18 cellular contexts compared by ENCODE assay signal in the genomic region with DNA sequence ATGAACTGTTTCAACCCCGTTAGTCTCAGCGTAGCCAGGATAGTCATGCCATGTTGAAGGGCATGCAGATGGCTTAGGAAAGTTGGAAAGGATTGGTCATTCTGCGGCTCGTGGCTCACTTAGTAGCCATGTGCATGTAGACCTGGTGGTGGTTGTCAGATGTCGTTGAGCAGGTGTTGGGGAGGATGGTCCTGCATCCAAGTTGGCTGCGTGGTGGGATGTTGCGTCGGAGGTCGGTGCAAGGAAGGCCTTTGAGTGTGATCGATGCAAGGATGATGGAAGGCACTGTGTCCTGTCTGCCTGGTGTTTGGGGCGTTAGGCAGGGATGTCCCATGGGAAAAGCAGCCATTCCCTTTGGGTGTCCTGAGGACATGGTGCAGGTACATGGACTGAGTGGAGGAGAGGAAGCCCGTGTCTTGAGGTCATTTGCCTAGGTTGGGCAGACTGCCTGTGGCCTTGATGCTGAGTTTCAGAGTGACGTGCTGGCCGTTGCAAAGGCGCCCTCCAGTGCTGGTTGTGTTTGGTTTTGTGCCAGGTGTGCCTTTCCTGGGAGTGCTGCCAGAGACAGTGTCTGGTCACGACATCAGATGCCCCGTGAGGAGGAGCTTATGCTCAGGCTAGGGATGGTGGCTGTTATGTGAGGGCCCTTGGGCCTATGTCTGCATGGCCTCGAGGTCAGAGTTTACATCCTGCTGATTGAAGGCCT.
DNase-seq lines count a peak whose midpoint lies in the region; ATAC-seq and TF ChIP-seq lines count a peak whose summit lies in the region.
"Had no signal": no experiment of that assay in that cellular context is flagged by ENCODE, and none has a peak within 500 bp of the region (broad histone marks: within the 10 kb centered on the region; RNA-seq: fewer than 3 reads in every experiment).

No MANE protein-coding gene starts in this region.

- H3K9me3 ChIP-seq in Peyer's patch (peaks cover 5 to 100% (median 54%) of the 10 kb centered on the region in 4 donors), lower lobe of right lung (peaks cover 100% of the 10 kb centered on the region), skeletal muscle tissue (ENCODE audit: control insufficient read depth in 3 of 3, low read length in 3 of 3) (peaks cover 90 to 98% (median 90%) of the 10 kb centered on the region in 3 donors), gastroesophageal sphincter (peaks cover 0 to 100% (median 52%) of the 10 kb centered on the region in 3 donors)

- ATAC-seq in lower lobe of right lung (no peak), GM21717 (IDR thresholded peaks at IDR 0.05; ENCODE audit: unreplicated experiment) (no peak), GM23338 (no peak), gastroesophageal sphincter (no peak)
- ATAC-seq: activated T-helper 17 cell treated with anti-CD3 and anti-CD28 coated beads, Interleukin-2, amount 50 U/mL, for 72 hours; effector memory CD8-positive, alpha-beta T cell had no signal

- H3K4me3 Mint-ChIP-seq in CD14-positive monocyte: no peak overlapping the region
- no peak overlapping the region for H3K4me3 Mint-ChIP-seq in GM23338
- H3K4me3 Mint-ChIP-seq: activated T-helper 17 cell treated with anti-CD3 and anti-CD28 coated beads, Interleukin-2, amount 50 U/mL, for 72 hours; B cell; effector memory CD8-positive, alpha-beta T cell; nephron had no signal

- peak; percentile 10 for DNase-seq in CD14-positive monocyte (ENCODE audit: low spot score)
- DNase-seq in Peyer's patch: peak in 2 of 3 donors; percentile 20 to 40
- peak; percentile 33 for DNase-seq in lower lobe of right lung
- DNase-seq in GM23338 (ENCODE audit: low spot score): no peak
- DNase-seq in NCI-H345 (lab: John Stamatoyannopoulos, UW): no peak
- DNase-seq: activated CD4-positive, alpha-beta T cell treated with anti-CD3 and anti-CD28 coated beads, Interleukin-2, amount 50 U/mL, for 4 hours; caudate nucleus; effector memory CD8-positive, alpha-beta T cell; Karpas-422; NCI-H1092 treated with DMSO at 0.1 percent for 48 hours; NCI-H510A treated with DMSO at 0.1 percent for 48 hours; stimulated activated naive CD4-positive, alpha-beta T cell had no signal

- H3K9me3 Mint-ChIP-seq in CD14-positive monocyte (peaks cover 84 to 100% (median 100%) of the 10 kb centered on the region in 7 donors), GM23338 (peaks cover 100% of the 10 kb centered on the region)

- H3K79me2 ChIP-seq in GM23338 (replicated peaks; ENCODE audit: insufficient read depth): peaks cover 22% of the 10 kb centered on the region

- H3K27ac ChIP-seq in Peyer's patch: no peak overlapping the region
- H3K27ac ChIP-seq in lower lobe of right lung: no peak overlapping the region
- no peak overlapping the region for H3K27ac ChIP-seq in skeletal muscle tissue (ENCODE audit: low read depth, low read length)
- no peak overlapping the region for H3K27ac ChIP-seq in GM23338 (ENCODE audit: low read depth)
- no peak overlapping the region for H3K27ac ChIP-seq in gastroesophageal sphincter

- H3K4me3 ChIP-seq in Peyer's patch (no peak overlapping the region), lower lobe of right lung (no peak overlapping the region), skeletal muscle tissue (ENCODE audit: low read length in 3 of 3) (peak overlapping the region; percentile 33 to 61 (median 54)), GM23338 (no peak overlapping the region), gastroesophageal sphincter (no peak overlapping the region)

- no peaks in the 10 kb centered on the region for H3K27me3 Mint-ChIP-seq in CD14-positive monocyte (ENCODE audit: low read depth in 3 of 3)
- H3K27me3 Mint-ChIP-seq in GM23338 (ENCODE audit: insufficient read depth, low read depth, poor library complexity): peaks cover 61% of the 10 kb centered on the region
- H3K27me3 Mint-ChIP-seq: activated T-helper 17 cell treated with anti-CD3 and anti-CD28 coated beads, Interleukin-2, amount 50 U/mL, for 72 hours; B cell; effector memory CD8-positive, alpha-beta T cell had no signal

- no peaks in the 10 kb centered on the region for H3K4me1 Mint-ChIP-seq in CD14-positive monocyte
- no peaks in the 10 kb centered on the region for H3K4me1 Mint-ChIP-seq in GM23338
- H3K4me1 Mint-ChIP-seq: activated T-helper 17 cell treated with anti-CD3 and anti-CD28 coated beads, Interleukin-2, amount 50 U/mL, for 72 hours; B cell; nephron had no signal

- H3K4me1 ChIP-seq in Peyer's patch: no peaks in the 10 kb centered on the region
- H3K4me1 ChIP-seq in lower lobe of right lung: no peaks in the 10 kb centered on the region
- H3K4me1 ChIP-seq in skeletal muscle tissue (ENCODE audit: control insufficient read depth in 3 of 3, insufficient read depth in 3 of 3, low read length in 3 of 3): no peaks in the 10 kb centered on the region
- H3K4me1 ChIP-seq in GM23338 (ENCODE audit: insufficient read depth): no peaks in the 10 kb centered on the region
- H3K4me1 ChIP-seq in gastroesophageal sphincter: no peaks in the 10 kb centered on the region

- no peak for TF ChIP-seq CTCF in CD14-positive monocyte (IDR thresholded peaks at IDR 0.05)
- no peak for TF ChIP-seq CTCF in Peyer's patch (IDR thresholded peaks at IDR 0.05)
- no peak for TF ChIP-seq CTCF in lower lobe of right lung (IDR thresholded peaks at IDR 0.05)
- peak in 1 of 2 experiments; percentile 14; a peak in 1 of 4 replicates for TF ChIP-seq CTCF in GM23338 (conservative IDR thresholded peaks at IDR 0.05; ENCODE audit: low read depth in 2 of 2)
- TF ChIP-seq CTCF in gastroesophageal sphincter (IDR thresholded peaks at IDR 0.05): no peak

- no peak for TF ChIP-seq EP300 in gastroesophageal sphincter (IDR thresholded peaks at IDR 0.05)

- intact Hi-C loops in CD14-positive monocyte (cut with micrococcal nuclease): no loop called here
- intact Hi-C loops in lower lobe of right lung (cut with DNase I): no loop called here

- H3K27me3 ChIP-seq in Peyer's patch (no peaks in the 10 kb centered on the region), lower lobe of right lung (ENCODE audit: low read depth) (no peaks in the 10 kb centered on the region), skeletal muscle tissue (ENCODE audit: control insufficient read depth in 3 of 3, insufficient read depth in 3 of 3, low read length in 3 of 3) (no peaks in the 10 kb centered on the region), GM23338 (ENCODE audit: insufficient read depth) (no peaks in the 10 kb centered on the region), gastroesophageal sphincter (no peaks in the 10 kb centered on the region)

- no peak overlapping the region for H3K4me2 ChIP-seq in GM23338

- no peaks in the 10 kb centered on the region; the same call in 1 of the 2 replicates for H3K9me2 ChIP-seq in GM23338 (ENCODE audit: insufficient read depth)

- TF ChIP-seq POLR2A in Peyer's patch (IDR thresholded peaks at IDR 0.05) (no peak), gastroesophageal sphincter (IDR thresholded peaks at IDR 0.05) (no peak)

- H3F3A ChIP-seq in GM23338 (replicated peaks; ENCODE audit: low read depth): no peaks in the 10 kb centered on the region

- H3K36me3 Mint-ChIP-seq in CD14-positive monocyte (peaks cover 2 to 40% of the 10 kb centered on the region in 2 donors), GM23338 (ENCODE audit: low read depth) (peaks cover 100% of the 10 kb centered on the region)

- H3K27ac Mint-ChIP-seq in CD14-positive monocyte (peak overlapping the region in 1 of 7 donors; percentile 2), GM23338 (no peak overlapping the region)
- H3K27ac Mint-ChIP-seq: activated T-helper 17 cell treated with anti-CD3 and anti-CD28 coated beads, Interleukin-2, amount 50 U/mL, for 72 hours; B cell; effector memory CD8-positive, alpha-beta T cell; nephron had no signal

- 97% methylated on average over 9 of the region's 18 CpGs; no CpG with 5 or more reads in 1 of the 2 donors for WGBS in gastroesophageal sphincter (ENCODE audit: low coverage in 1 of 2), 2 donors

- no peaks in the 10 kb centered on the region for H4K20me1 ChIP-seq in GM23338 (replicated peaks; ENCODE audit: insufficient read depth)

- H3K36me3 ChIP-seq in Peyer's patch (peaks cover 0 to 97% (median 0%) of the 10 kb centered on the region in 3 donors), lower lobe of right lung (peaks cover 53% of the 10 kb centered on the region), skeletal muscle tissue (ENCODE audit: control insufficient read depth in 3 of 3, insufficient read depth in 3 of 3, low read length in 3 of 3) (peaks cover 97 to 100% (median 99%) of the 10 kb centered on the region in 3 donors), GM23338 (ENCODE audit: insufficient read depth) (peaks cover 89% of the 10 kb centered on the region), gastroesophageal sphincter (peaks cover 0 to 100% of the 10 kb centered on the region in 2 donors)

- no peak overlapping the region for H2AFZ ChIP-seq in GM23338

- H3K9ac ChIP-seq in skeletal muscle tissue (ENCODE audit: low read depth in 1 of 3, low read length in 3 of 3): no peak overlapping the region

TF ChIP-seq in GM23338, 12 proteins besides CTCF, POLR2A, EP300 and RAD21 (continues in another document):
- TF ChIP-seq ETS1 (IDR thresholded peaks at IDR 0.05) (no peak), CREB1 (CRISPR knock-in tag; IDR thresholded peaks at IDR 0.05; ENCODE audit: low read depth) (no peak), ZNF331 (CRISPR knock-in tag; IDR thresholded peaks at IDR 0.05; ENCODE audit: low read depth) (no peak), ZNF114 (CRISPR knock-in tag; IDR thresholded peaks at IDR 0.05) (no peak), NANOG (IDR thresholded peaks at IDR 0.05; ENCODE audit: borderline replicate concordance) (no peak), EZH2phosphoT487 (IDR thresholded peaks at IDR 0.05; ENCODE audit: unreplicated experiment) (no peak)

Comparison
In these comparisons a context has a peak if more than half of its experiments do, and no peak if none do; other contexts are left out.
1. DNase-seq: peak in CD14-positive monocyte (single experiment), Peyer's patch (2 of 3) and lower lobe of right lung (single experiment); none in GM23338 (single experiment) and NCI-H345 (single experiment).
2. H3K4me3 ChIP-seq: peak in skeletal muscle tissue (3 of 3); none in Peyer's patch (0 of 4), lower lobe of right lung (single experiment), GM23338 (single experiment) and gastroesophageal sphincter (0 of 2).